In genomic region chr10:32056136-32057040, GRCh38 we compare ENCODE assay signal across 2 cellular contexts.
TF ChIP-seq lines count a peak whose summit lies in the region.

TSS of gene KIF5B (minus strand) at chr10:32056425. CDS start at chr10:32055973, 452 bp downstream.

TF ChIP-seq in HEK293, 187 proteins besides CTCF, POLR2A, EP300 and RAD21 (continued from another document and continues in another):
- TF ChIP-seq REST (tag by site-specific recombination; IDR thresholded peaks at IDR 0.05) (0 out of 2 replicates have a peak, but pooled peaks have one; percentile 42), ZNF155 (tag by site-specific recombination; IDR thresholded peaks at IDR 0.05) (no peak), ZBTB26 (tag by site-specific recombination; optimal IDR thresholded peaks at IDR 0.05) (peak; percentile 69), ZXDB (tag by site-specific recombination; IDR thresholded peaks at IDR 0.05) (peak; percentile 67), ZNF449 (tag by site-specific recombination; IDR thresholded peaks at IDR 0.05) (peak; percentile 75), KLF7 (tag by site-specific recombination; IDR thresholded peaks at IDR 0.05; ENCODE audit: borderline replicate concordance) (peak; percentile 50; the same call in 1 of the 2 replicates), ZNF664 (tag by site-specific recombination; IDR thresholded peaks at IDR 0.05) (0 out of 2 replicates have a peak, but pooled peaks have one; percentile 41), KLF16 (tag by site-specific recombination; IDR thresholded peaks at IDR 0.05) (peak; percentile 62; the same call in 1 of the 2 replicates), ZNF596 (tag by site-specific recombination; IDR thresholded peaks at IDR 0.05) (no peak), ZNF555 (tag by site-specific recombination; conservative IDR thresholded peaks at IDR 0.05) (no peak), IKZF3 (tag by site-specific recombination; IDR thresholded peaks at IDR 0.05) (0 out of 2 replicates have a peak, but pooled peaks have one; percentile 40), SETDB1 (IDR thresholded peaks at IDR 0.05; ENCODE audit: insufficient read length, low read length) (no peak), ZNF501 (tag by site-specific recombination; IDR thresholded peaks at IDR 0.05) (peak; percentile 85), ZBTB17 (tag by site-specific recombination; IDR thresholded peaks at IDR 0.05) (peak; percentile 78), ZSCAN23 (tag by site-specific recombination; IDR thresholded peaks at IDR 0.05) (peak; percentile 47; the same call in 1 of the 2 replicates), ZNF223 (tag by site-specific recombination; IDR thresholded peaks at IDR 0.05) (0 out of 2 replicates have a peak, but pooled peaks have one; percentile 18), PRDM6 (tag by site-specific recombination; IDR thresholded peaks at IDR 0.05) (no peak), SP7 (tag by site-specific recombination; IDR thresholded peaks at IDR 0.05) (peak; percentile 68; the same call in 1 of the 2 replicates), ZNF624 (tag by site-specific recombination; IDR thresholded peaks at IDR 0.05) (no peak), HOXC10 (CRISPR knock-in tag; IDR thresholded peaks at IDR 0.05) (no peak), ZNF341 (tag by site-specific recombination; IDR thresholded peaks at IDR 0.05; ENCODE audit: low read depth) (peak; percentile 88), ZNF623 (tag by site-specific recombination; IDR thresholded peaks at IDR 0.05) (no peak), ZNF426 (tag by site-specific recombination; IDR thresholded peaks at IDR 0.05) (no peak)

TF ChIP-seq in SK-N-SH, 30 proteins besides CTCF, POLR2A, EP300 and RAD21 (continued from another document):
- no peak for TF ChIP-seq USF2 (IDR thresholded peaks at IDR 0.05; ENCODE audit: borderline replicate concordance, low read depth, low read length)
- TF ChIP-seq MEF2A (IDR thresholded peaks at IDR 0.05; ENCODE audit: borderline replicate concordance, low read depth) = no peak
- TF ChIP-seq TCF12 (IDR thresholded peaks at IDR 0.05) = no peak
- no peak for TF ChIP-seq TEAD4 (IDR thresholded peaks at IDR 0.05; ENCODE audit: borderline replicate concordance, insufficient read depth)
- peak; percentile 98 for TF ChIP-seq POLR2AphosphoS5 (IDR thresholded peaks at IDR 0.05; ENCODE audit: low read depth, low read length)
- no peak for TF ChIP-seq USF1 (IDR thresholded peaks at IDR 0.05; ENCODE audit: borderline replicate concordance, low read depth)
- TF ChIP-seq IRF3 (IDR thresholded peaks at IDR 0.05; ENCODE audit: low read depth, low read length) = no peak
- peak; percentile 78 for TF ChIP-seq NRF1 (IDR thresholded peaks at IDR 0.05; ENCODE audit: low read depth, low read length)
- no peak for TF ChIP-seq GATA2 (CRISPR knock-in tag; IDR thresholded peaks at IDR 0.05)
- TF ChIP-seq GABPA (IDR thresholded peaks at IDR 0.05; ENCODE audit: low read depth) = peak; percentile 42; the same call in 1 of the 2 replicates
- TF ChIP-seq EZH2phosphoT487 (IDR thresholded peaks at IDR 0.05; ENCODE audit: borderline replicate concordance, low read depth) = no peak
- no peak for TF ChIP-seq JUND (IDR thresholded peaks at IDR 0.05)
- peak; percentile 40; the same call in 1 of the 2 replicates for TF ChIP-seq ELF1 (IDR thresholded peaks at IDR 0.05)
- no peak for TF ChIP-seq RCOR1 (IDR thresholded peaks at IDR 0.05; ENCODE audit: low read length)
- TF ChIP-seq REST (IDR thresholded peaks at IDR 0.05; ENCODE audit: low read depth, low read length) = peak; percentile 4; the same call in 1 of the 2 replicates
- TF ChIP-seq NFIC (IDR thresholded peaks at IDR 0.05; ENCODE audit: borderline replicate concordance) = no peak
- TF ChIP-seq RFX5 (IDR thresholded peaks at IDR 0.05; ENCODE audit: low read length) = peak; percentile 64; the same call in 1 of the 2 replicates
- peak; percentile 19; the same call in 1 of the 2 replicates for TF ChIP-seq SIN3A (IDR thresholded peaks at IDR 0.05; ENCODE audit: borderline replicate concordance, low read depth, low read length)
- peak; percentile 70; the same call in 1 of the 2 replicates for TF ChIP-seq MXI1 (IDR thresholded peaks at IDR 0.05; ENCODE audit: low read depth, low read length)
- TF ChIP-seq SMC3 (IDR thresholded peaks at IDR 0.05; ENCODE audit: low read depth, low read length) = no peak
- peak; percentile 86 for TF ChIP-seq TAF1 (IDR thresholded peaks at IDR 0.05; ENCODE audit: borderline replicate concordance, low read depth, low read length)
- 0 out of 2 replicates have a peak, but pooled peaks have one; percentile 9 for TF ChIP-seq PBX3 (IDR thresholded peaks at IDR 0.05)
- TF ChIP-seq RXRA (IDR thresholded peaks at IDR 0.05; ENCODE audit: borderline replicate concordance, low read depth) = no peak
